In the genomic region with DNA sequence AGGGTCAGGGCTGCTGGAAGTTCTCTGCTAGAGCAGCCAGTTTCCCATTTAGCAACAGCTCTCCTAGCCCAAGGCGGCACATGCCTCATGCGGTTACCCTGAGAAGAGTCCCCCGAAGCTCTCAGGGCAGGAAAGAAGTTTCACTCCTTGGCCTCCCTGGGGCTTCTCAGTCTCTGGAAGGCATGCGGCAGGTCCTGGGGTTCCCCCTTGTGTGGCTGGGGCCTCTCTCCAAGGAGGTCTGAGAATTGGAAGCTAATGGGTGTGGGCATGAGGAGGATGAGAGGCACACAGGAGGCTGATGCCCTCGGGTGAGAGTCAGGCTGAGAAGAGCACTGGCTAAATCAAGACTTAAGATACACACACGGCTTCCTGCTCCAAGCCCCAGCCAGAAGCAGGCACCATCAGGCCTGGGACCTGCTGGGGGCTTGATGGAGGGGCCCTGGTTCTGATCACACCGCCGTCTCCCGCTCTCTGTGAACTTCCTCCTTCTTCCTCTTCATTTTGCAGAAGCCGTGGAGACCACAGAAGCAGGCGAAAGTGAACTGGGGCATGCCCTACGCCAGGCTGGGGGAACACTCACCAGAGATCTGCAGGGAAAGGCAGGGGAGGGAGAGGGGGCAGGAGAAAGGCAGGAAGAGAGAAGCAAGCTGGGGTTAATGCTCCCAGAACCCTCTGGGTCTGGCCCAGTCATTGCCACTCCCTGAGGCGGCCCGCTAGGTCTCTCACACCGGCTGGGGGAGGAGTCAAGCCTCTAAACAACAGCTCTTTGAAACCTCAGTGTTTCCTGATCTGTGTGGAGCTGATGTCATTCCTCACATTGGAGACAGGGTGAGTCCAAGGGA, we compare ENCODE assay signal across 8 cellular contexts. TPM values are rescaled to one million over a fixed set of nuclear protein-coding genes. Genes with fewer than 3 reads are reported as not detected.
DNase-seq lines count a peak whose midpoint lies in the region; ATAC-seq and TF ChIP-seq lines count a peak whose summit lies in the region.

No MANE protein-coding gene starts in this region.

- POLR2A ChIA-PET in HEK293T (lab: Yijun Ruan, JAX), result interaction anchor here (1.0 to 1.4 kb wide), 3 partner anchors 10 to 1062 kb away, joined by 3 to 4 read pairs (median 4); partner anchors contain the start of gene BLACAT1

- H3K4me3 Mint-ChIP-seq in stimulated activated memory B cell treated with anti-CD40 and anti-IgM and Interleukin-4, amounts not matched to agents 10 μg/mL and 1 μg/mL and 100 μg/mL, for 72 hours, result peak overlapping the region; percentile 70

- ATAC-seq in stimulated activated memory B cell treated with anti-CD40 and anti-IgM and Interleukin-4, amounts not matched to agents 10 μg/mL and 1 μg/mL and 100 μg/mL, for 72 hours, result peak; percentile 83

- CTCF ChIA-PET in HEK293T (lab: Yijun Ruan, JAX), result interaction anchor here (0.8 to 2.1 kb wide), 6 partner anchors 9 to 299 kb away, joined by 4 to 11 read pairs (median 6); no protein-coding TSS in a partner anchor

- H3K27ac Mint-ChIP-seq in stimulated activated memory B cell treated with anti-CD40 and anti-IgM and Interleukin-4, amounts not matched to agents 10 μg/mL and 1 μg/mL and 100 μg/mL, for 72 hours, result peak overlapping the region; percentile 90

- H3K36me3 Mint-ChIP-seq in stimulated activated memory B cell treated with anti-CD40 and anti-IgM and Interleukin-4, amounts not matched to agents 10 μg/mL and 1 μg/mL and 100 μg/mL, for 72 hours, result no peaks in the 10 kb centered on the region

- H3K27me3 Mint-ChIP-seq in stimulated activated memory B cell treated with anti-CD40 and anti-IgM and Interleukin-4, amounts not matched to agents 10 μg/mL and 1 μg/mL and 100 μg/mL, for 72 hours, result no peaks in the 10 kb centered on the region

- H3K4me1 Mint-ChIP-seq in stimulated activated memory B cell treated with anti-CD40 and anti-IgM and Interleukin-4, amounts not matched to agents 10 μg/mL and 1 μg/mL and 100 μg/mL, for 72 hours, result peaks cover 68% of the 10 kb centered on the region

- H3K9me3 Mint-ChIP-seq in stimulated activated memory B cell treated with anti-CD40 and anti-IgM and Interleukin-4, amounts not matched to agents 10 μg/mL and 1 μg/mL and 100 μg/mL, for 72 hours, result no peaks in the 10 kb centered on the region

- DNase-seq in ELR (ENCODE audit: low read depth), result peak; percentile 70
- DNase-seq in HEK293T (ENCODE audit: extremely low spot score), result peak; percentile 41
- peak; percentile 87 for DNase-seq in NCI-H2107 (lab: John Stamatoyannopoulos, UW)
- DNase-seq in activated CD4-positive, alpha-beta T cell treated with anti-CD3 and anti-CD28 coated beads for 4 hours, result peak; percentile 55 to 68
- peak; percentile 73 for DNase-seq in dermis blood vessel endothelial cell
- peak; percentile 87 for DNase-seq in mucosa of gallbladder (ENCODE audit: low spot score)
- DNase-seq in AG08395 (ENCODE audit: low spot score), result no peak

TF ChIP-seq in HEK293T, 16 proteins besides CTCF, POLR2A, EP300 and RAD21:
- TF ChIP-seq ZNF384 (IDR thresholded peaks at IDR 0.05) (no peak), NFRKB (IDR thresholded peaks at IDR 0.05) (no peak), HDGF (IDR thresholded peaks at IDR 0.05; ENCODE audit: borderline replicate concordance) (no peak), FOXM1 (IDR thresholded peaks at IDR 0.05; ENCODE audit: borderline replicate concordance) (no peak), FOXA1 (IDR thresholded peaks at IDR 0.05) (no peak), BHLHE40 (IDR thresholded peaks at IDR 0.05; ENCODE audit: borderline replicate concordance) (no peak), PKNOX1 (IDR thresholded peaks at IDR 0.05) (no peak), CTBP1 (IDR thresholded peaks at IDR 0.05; ENCODE audit: borderline replicate concordance) (no peak), FOXK2 (IDR thresholded peaks at IDR 0.05) (no peak)
TF ChIP-seq in HEK293T: peak in this region for 0.

RNA-seq across cellular contexts. Expression of gene BLACAT1, which starts 15.1 kb away (rescaled TPM):
- total RNA-seq in dermis blood vessel endothelial cell (0.19 TPM in 1 of 2 replicates, not detected in the other), mucosa of gallbladder (0.81 TPM)

RNA-seq across cellular contexts. Expression of gene LEMD1, which starts 18.8 kb away (rescaled TPM):
- total RNA-seq in dermis blood vessel endothelial cell, result not detected in 2 replicates
- total RNA-seq in mucosa of gallbladder, result 1.0 TPM
